8 cellular contexts compared by ENCODE assay signal in genomic region chr9:127801955-127802575, GRCh38. TPM values are rescaled to one million over a fixed set of nuclear protein-coding genes. Genes with fewer than 3 reads are reported as not detected.
A peak's percentile ranks its signal among the peaks of the same experiment; 100 is the strongest.
DNase-seq lines count a peak whose midpoint lies in the region; ATAC-seq, FAIRE-seq and TF ChIP-seq lines count a peak whose summit lies in the region.

No MANE protein-coding gene starts in this region.

- H3K36me3 ChIP-seq in H7 (replicated peaks; ENCODE audit: control insufficient read depth, insufficient read depth, low read length) = peaks cover 1% of the 10 kb centered on the region
- H3K36me3 ChIP-seq in iPS-18a (ENCODE audit: control insufficient read depth, low read depth, low read length) = peaks cover 7% of the 10 kb centered on the region
- H3K36me3 ChIP-seq in stomach = peaks cover 14 to 24% (median 19%) of the 10 kb centered on the region in 4 donors

- H3K4me2 ChIP-seq in A549 = peak overlapping the region; percentile 100

- H3K9me3 Mint-ChIP-seq in WTC11 = no peaks in the 10 kb centered on the region

- CTCF ChIA-PET in A549 (lab: Yijun Ruan, JAX) (interaction anchor here (0.9 to 8.5 kb wide), 7 partner anchors 9 to 120 kb away, joined by 3 to 63 read pairs (median 7); partner anchors contain the start of genes CDK9 and TOR2A), WTC11 (lab: Charles Lee) (interaction anchor here (1.0 to 2.8 kb wide), 10 partner anchors 10 to 122 kb away, joined by 3 to 17 read pairs (median 7); partner anchors contain the start of genes CDK9, ST6GALNAC4 and TOR2A)

- TF ChIP-seq CTCF in A549 (IDR thresholded peaks at IDR 0.05) (peak; percentile 20; the same call in 1 of the 3 replicates), WTC11 (IDR thresholded peaks at IDR 0.05) (no peak), stomach (IDR thresholded peaks at IDR 0.05) (no peak)

- TF ChIP-seq EP300 in A549 (IDR thresholded peaks at IDR 0.05) (no peak), stomach (IDR thresholded peaks at IDR 0.05) (no peak)

- intact Hi-C loops in stomach (cut with DNase I; ENCODE audit: low total_unique reads) = loop anchor here (10.0 kb wide), 1 partner anchor 63 kb away; no protein-coding TSS in a partner anchor

- H3K27me3 ChIP-seq in H7 (ENCODE audit: control insufficient read depth, insufficient read depth, low read length) (no peaks in the 10 kb centered on the region), iPS-18a (ENCODE audit: control insufficient read depth, insufficient read depth, low read length) (no peaks in the 10 kb centered on the region), stomach (no peaks in the 10 kb centered on the region)

- no peak for FAIRE-seq in A549 (lab: Jason Lieb, UNC)

- peaks cover 8% of the 10 kb centered on the region for H3K4me1 Mint-ChIP-seq in WTC11

- H3K9me3 ChIP-seq in A549 (no peaks in the 10 kb centered on the region), iPS-18a (ENCODE audit: control insufficient read depth, low read depth, low read length) (no peaks in the 10 kb centered on the region), stomach (no peaks in the 10 kb centered on the region)

- DNase-seq in A549 (ENCODE audit: low read depth in 1 of 2, low spot score in 1 of 2) = no peak
- DNase-seq in H7 = no peak
- DNase-seq in WTC11 (ENCODE audit: low spot score) = no peak
- DNase-seq in stomach = no peak
- DNase-seq in stimulated activated naive CD4-positive, alpha-beta T cell treated with Interleukin-2 at 50 U/mL for 16 hours (lab: John Stamatoyannopoulos, UW) = no peak
- no peak for DNase-seq in DMS79 treated with DMSO at 0.1 percent for 48 hours (lab: John Stamatoyannopoulos, UW)
- no peak for DNase-seq in HUDEP-2 (lab: John Stamatoyannopoulos, UW; ENCODE audit: unreplicated experiment in 76 of 76)

- no peak for TF ChIP-seq RAD21 in A549 (conservative IDR thresholded peaks at IDR 0.05 in 1 of 2, IDR thresholded peaks at IDR 0.05 in 1 of 2)

- peak overlapping the region; percentile 83 for H3K4me3 Mint-ChIP-seq in WTC11

- ATAC-seq in A549 = peak; percentile 45 to 53; a peak in 5 of 6 replicates
- peak; percentile 43 for ATAC-seq in WTC11

- peak overlapping the region; percentile 93 to 96 for H3K27ac ChIP-seq in A549
- H3K27ac ChIP-seq in iPS-18a (ENCODE audit: low read length) = no peak overlapping the region
- peak overlapping the region; percentile 93 to 99 (median 96) for H3K27ac ChIP-seq in stomach

- peak overlapping the region; percentile 55 for H3K9ac ChIP-seq in iPS-18a (ENCODE audit: low read length)

- peaks cover 38% of the 10 kb centered on the region for H3K4me1 ChIP-seq in A549
- no peaks in the 10 kb centered on the region for H3K4me1 ChIP-seq in iPS-18a (ENCODE audit: control insufficient read depth, low read depth, low read length)
- peaks cover 30 to 67% (median 43%) of the 10 kb centered on the region in 4 donors for H3K4me1 ChIP-seq in stomach

- TF ChIP-seq POLR2A in A549 (IDR thresholded peaks at IDR 0.05; ENCODE audit: low read length) = no peak
- no peak for TF ChIP-seq POLR2A in stomach (IDR thresholded peaks at IDR 0.05)

- H3K27me3 Mint-ChIP-seq in WTC11 (ENCODE audit: low read depth) = no peaks in the 10 kb centered on the region

- 34% methylated on average over 10 of the region's 10 CpGs for WGBS in A549 (ENCODE audit: missing lambda C conversion rate)
- 23 to 30% (median 25%) methylated on average over 10 of the region's 10 CpGs for WGBS in stomach, 5 donors

- H3K4me3 ChIP-seq in A549 = peak overlapping the region; percentile 85
- H3K4me3 ChIP-seq in H7 (ENCODE audit: insufficient read depth, low read depth, low read length) = peak overlapping the region; percentile 45
- H3K4me3 ChIP-seq in iPS-18a (ENCODE audit: low read length) = peak overlapping the region; percentile 56
- H3K4me3 ChIP-seq in stomach = peak overlapping the region; percentile 54 to 72 (median 58)

- POLR2A ChIA-PET in A549 (lab: Yijun Ruan, JAX) (interaction anchor here (0.6 to 0.9 kb wide), 3 partner anchors 9 to 16 kb away, joined by 3 to 6 read pairs (median 3); partner anchors contain the start of gene CDK9), WTC11 (lab: Charles Lee) (interaction anchor here (0.7 to 1.8 kb wide), 4 partner anchors 10 to 200 kb away, joined by 3 to 9 read pairs (median 3); no protein-coding TSS in a partner anchor)

- H3K27ac Mint-ChIP-seq in WTC11 = peak overlapping the region; percentile 93

- H3K36me3 Mint-ChIP-seq in WTC11 = peaks cover 3% of the 10 kb centered on the region

TF ChIP-seq in A549, 52 proteins besides CTCF, POLR2A, EP300 and RAD21:
- no peak for TF ChIP-seq EHF (CRISPR knock-in tag; IDR thresholded peaks at IDR 0.05)
- no peak for TF ChIP-seq EHMT2 (IDR thresholded peaks at IDR 0.05; ENCODE audit: low read depth)
- TF ChIP-seq HOXB5 (CRISPR knock-in tag; IDR thresholded peaks at IDR 0.05) = 0 out of 2 replicates have a peak, but pooled peaks have one; percentile 22
- no peak for TF ChIP-seq RCOR1 (IDR thresholded peaks at IDR 0.05; ENCODE audit: low read depth, low read length)
- 0 out of 4 replicates have a peak, but pooled peaks of 1 of the 2 experiments have one; percentile 33 for TF ChIP-seq CEBPB (IDR thresholded peaks at IDR 0.05)
- no peak for TF ChIP-seq MAX (IDR thresholded peaks at IDR 0.05)

TF ChIP-seq in WTC11, 78 proteins besides CTCF, POLR2A, EP300 and RAD21 (continues in another document):
- TF ChIP-seq STAT6 (CRISPR knock-in tag; conservative IDR thresholded peaks at IDR 0.05; ENCODE audit: low read depth) = no peak
- no peak for TF ChIP-seq CREM (CRISPR knock-in tag; IDR thresholded peaks at IDR 0.05)
- no peak for TF ChIP-seq HMGA2 (CRISPR knock-in tag; IDR thresholded peaks at IDR 0.05)

RNA-seq across cellular contexts. Expression of gene FPGS, which starts 0.6 kb away (rescaled TPM):
- polyA plus RNA-seq in A549 (2011; rRNA removed) = 28.8 and 33.4 TPM in 2 replicates
- 58.4 and 73.6 TPM in 2 replicates for polyA plus RNA-seq in A549 (2012; cell fraction: cytosol; rRNA removed)
- 162 and 204 TPM in 2 replicates for polyA plus RNA-seq in A549 (2012; cell fraction: nucleus; rRNA removed)
- polyA plus RNA-seq in A549 (2017; fragmentation: RNase III; extraction: RNeasy Plus Mini Kit Qiagen cat#74134 plus additional on column Dnase treatment) = 48.5 to 54.3 TPM (median 48.5 TPM) in 3 replicates
- 49.9 and 61.5 TPM in 2 replicates for polyA minus RNA-seq in A549 (2011; rRNA and poly(A)+ RNA removed)
- 84.9 and 92.2 TPM in 2 replicates for total RNA-seq in H7 (2014; rRNA removed; shearing (Covaris generic))
- 67.7 to 81.7 TPM (median 69.3 TPM) in 3 replicates for total RNA-seq in WTC11 (2021)
- 100 to 1,000 TPM in 2 of 5 donors, 10 to 100 TPM in 3; 67.0 to 235 (median 97.1) TPM for total RNA-seq in stomach
- polyA plus RNA-seq in stomach = 10 to 100 TPM; 29.1 to 42.7 (median 30.2) TPM

RNA-seq across cellular contexts. Expression of gene CDK9, which starts 16.2 kb away (rescaled TPM):
- 45.7 and 46.7 TPM in 2 replicates for polyA plus RNA-seq in A549 (2011; rRNA removed)
- 54.0 and 66.1 TPM in 2 replicates for polyA plus RNA-seq in A549 (2012; cell fraction: cytosol; rRNA removed)
- polyA plus RNA-seq in A549 (2012; cell fraction: nucleus; rRNA removed) = 121 and 140 TPM in 2 replicates
- 35.3 to 46.2 TPM (median 43.8 TPM) in 3 replicates for polyA plus RNA-seq in A549 (2017; fragmentation: RNase III; extraction: RNeasy Plus Mini Kit Qiagen cat#74134 plus additional on column Dnase treatment)
- polyA minus RNA-seq in A549 (2011; rRNA and poly(A)+ RNA removed) = 50.3 and 61.2 TPM in 2 replicates
- 51.5 and 56.6 TPM in 2 replicates for total RNA-seq in H7 (2014; rRNA removed; shearing (Covaris generic))
- total RNA-seq in WTC11 (2021) = 106 to 111 TPM (median 107 TPM) in 3 replicates
- 100 to 1,000 TPM in 1 of 5 donors, 10 to 100 TPM in 4; 42.8 to 114 (median 92.7) TPM for total RNA-seq in stomach
- 10 to 100 TPM; 25.3 to 34.7 (median 34.4) TPM for polyA plus RNA-seq in stomach

RNA-seq across cellular contexts. Expression of gene SH2D3C, which starts 23.6 kb away (rescaled TPM):
- polyA plus RNA-seq in A549 (2011; rRNA removed) (0.06 and 0.11 TPM in 2 replicates), A549 (2017; fragmentation: RNase III; extraction: RNeasy Plus Mini Kit Qiagen cat#74134 plus additional on column Dnase treatment) (0.04 to 0.08 TPM (median 0.06 TPM) in 3 replicates), stomach (1 to 10 TPM; 3.5 to 4.7 (median 4.3) TPM)
- 0.04 and 0.12 TPM in 2 replicates for polyA plus RNA-seq in A549 (2012; cell fraction: cytosol; rRNA removed)
- polyA plus RNA-seq in A549 (2012; cell fraction: nucleus; rRNA removed) = 0.12 TPM in 1 of 2 replicates, not detected in the other
- polyA minus RNA-seq in A549 (2011; rRNA and poly(A)+ RNA removed) = 0.33 TPM in 1 of 2 replicates, not detected in the other
- total RNA-seq in H7 (2014; rRNA removed; shearing (Covaris generic)) = 0.26 and 0.42 TPM in 2 replicates
- total RNA-seq in WTC11 (2021) (3.3 to 5.4 TPM (median 3.4 TPM) in 3 replicates), stomach (10 to 100 TPM in 1 of 5 donors, 1 to 10 TPM in 2, not detected in 2; 1.8 to 38.1 (median 5.1) TPM)

RNA-seq across cellular contexts. Expression of gene ENG, which starts 52.4 kb away (rescaled TPM):
- polyA plus RNA-seq in A549 (2011; rRNA removed) = not detected in 2 replicates
- polyA plus RNA-seq in A549 (2012; cell fraction: cytosol; rRNA removed) = 0.01 and 0.05 TPM in 2 replicates
- polyA plus RNA-seq in A549 (2012; cell fraction: nucleus; rRNA removed) = 0.17 TPM in 1 of 2 replicates, not detected in the other
- 0.03 to 0.15 TPM (median 0.08 TPM) in 3 replicates for polyA plus RNA-seq in A549 (2017; fragmentation: RNase III; extraction: RNeasy Plus Mini Kit Qiagen cat#74134 plus additional on column Dnase treatment)
- polyA minus RNA-seq in A549 (2011; rRNA and poly(A)+ RNA removed) = not detected in 2 replicates
- 1.4 and 1.8 TPM in 2 replicates for total RNA-seq in H7 (2014; rRNA removed; shearing (Covaris generic))
- 3.7 to 4.4 TPM (median 4.2 TPM) in 3 replicates for total RNA-seq in WTC11 (2021)
- total RNA-seq in stomach = 10 to 100 TPM in 4 of 5 donors, 1 to 10 TPM in 1; 4.0 to 58.5 (median 44.3) TPM
- 10 to 100 TPM; 16.0 to 28.8 (median 21.5) TPM for polyA plus RNA-seq in stomach

Comparison
In these comparisons a context has a peak if more than half of its experiments do, and no peak if none do; other contexts are left out.
1. Of the 8 proteins assayed by ChIP-seq in both WTC11 and A549: peak only in WTC11: none; only in A549: CTCF; in both: none; in neither: 7.